In genomic region chr9:107251756-107252322, GRCh38 we compare ENCODE assay signal across 11 cellular contexts. TPM values are rescaled to one million over a fixed set of nuclear protein-coding genes. Genes with fewer than 3 reads are reported as not detected.
A peak's percentile ranks its signal among the peaks of the same experiment; 100 is the strongest.
DNase-seq lines count a peak whose midpoint lies in the region; ATAC-seq and TF ChIP-seq lines count a peak whose summit lies in the region.
"Had no signal": no experiment of that assay in that cellular context is flagged by ENCODE, and none has a peak within 500 bp of the region (broad histone marks: within the 10 kb centered on the region; RNA-seq: fewer than 3 reads in every experiment).

No MANE protein-coding gene starts in this region.

- no peak for TF ChIP-seq POLR2A in ovary (IDR thresholded peaks at IDR 0.05)

- H2AFZ ChIP-seq in fibroblast of lung (ENCODE audit: low read length): no peak overlapping the region

- no peaks in the 10 kb centered on the region for H3K79me2 ChIP-seq in fibroblast of lung (ENCODE audit: control insufficient read depth, insufficient read depth, low read length)

- H3K27ac ChIP-seq in fibroblast of lung (ENCODE audit: insufficient read depth, low read length) (peak overlapping the region; percentile 77), ovary (no peak overlapping the region)

- H3K4me1 ChIP-seq in fibroblast of lung (ENCODE audit: control insufficient read depth, extremely low read depth, insufficient read depth, low read length): peaks cover 13% of the 10 kb centered on the region
- H3K4me1 ChIP-seq in ovary (ENCODE audit: insufficient read depth): peaks cover 5% of the 10 kb centered on the region

- H3K4me3 ChIP-seq in fibroblast of lung (replicated peaks in 1 of 4; ENCODE audit: control extremely low read depth in 1 of 4, insufficient read depth in 1 of 4, low read depth in 3 of 4, low read length in 4 of 4) (peak overlapping the region in 1 of 4 experiments; percentile 9), ovary (no peak overlapping the region)

- H3K4me2 ChIP-seq in fibroblast of lung (ENCODE audit: extremely low read depth, insufficient read depth, low read length): peak overlapping the region; percentile 81

- H3K36me3 Mint-ChIP-seq in activated naive CD4-positive, alpha-beta T cell treated with anti-CD3 and anti-CD28 coated beads, Interleukin-2, amount 50 U/mL, for 72 hours: no peaks in the 10 kb centered on the region

- 1 to 9% (median 3%) methylated on average over 4 of the region's 4 CpGs for WGBS in ovary, 3 donors

- H4K20me1 ChIP-seq in fibroblast of lung (ENCODE audit: control insufficient read depth, extremely low read depth, insufficient read depth, low read length): no peaks in the 10 kb centered on the region

- peak overlapping the region in 1 of 2 donors; percentile 37 for H3K27ac Mint-ChIP-seq in activated naive CD4-positive, alpha-beta T cell treated with anti-CD3 and anti-CD28 coated beads, Interleukin-2, amount 50 U/mL, for 72 hours
- H3K27ac Mint-ChIP-seq: dendritic cell treated with granulocyte-macrophage colony-stimulating factor and Interleukin-4, amounts not matched to agents 40 ng/mL and 50 ng/mL, for 4 days had no signal

- H3K9ac ChIP-seq in fibroblast of lung (ENCODE audit: insufficient read depth, low read length): no peak overlapping the region

- H3K9me3 Mint-ChIP-seq in activated naive CD4-positive, alpha-beta T cell treated with anti-CD3 and anti-CD28 coated beads, Interleukin-2, amount 50 U/mL, for 72 hours: peaks cover 0 to 4% of the 10 kb centered on the region in 2 donors
- H3K9me3 Mint-ChIP-seq: dendritic cell treated with granulocyte-macrophage colony-stimulating factor and Interleukin-4, amounts not matched to agents 40 ng/mL and 50 ng/mL, for 4 days had no signal

- H3K27me3 ChIP-seq in fibroblast of lung (ENCODE audit: control insufficient read depth, insufficient read depth, low read length) (no peaks in the 10 kb centered on the region), ovary (no peaks in the 10 kb centered on the region)

- ATAC-seq in GM19395 (IDR thresholded peaks at IDR 0.05; ENCODE audit: unreplicated experiment): no peak
- ATAC-seq in activated naive CD4-positive, alpha-beta T cell treated with anti-CD3 and anti-CD28 coated beads, Interleukin-2, amount 50 U/mL, for 72 hours: no peak

- DNase-seq in COLO829 (ENCODE audit: low spot score) (peak; percentile 12), NCI-H345 treated with DMSO at 0.1 percent for 48 hours (lab: John Stamatoyannopoulos, UW; ENCODE audit: unreplicated experiment) (peak; percentile 60), fibroblast of lung (ENCODE audit: low read depth in 2 of 2) (peak; percentile 76 to 94), ovary (peak; percentile 30 to 77 (median 62)), putamen (ENCODE audit: low spot score) (no peak)
- no peak for DNase-seq in activated naive CD4-positive, alpha-beta T cell treated with anti-CD3 and anti-CD28 coated beads, Interleukin-2, amount 50 U/mL, for 72 hours (ENCODE audit: low spot score in 2 of 2)
- no peak for DNase-seq in activated CD4-positive, alpha-beta T cell treated with anti-CD3 and anti-CD28 coated beads, Interleukin-2, amount 50 U/mL, for 4 hours
- DNase-seq: kidney, NCI-H146 had no signal

- TF ChIP-seq CTCF in fibroblast of lung (conservative IDR thresholded peaks at IDR 0.05 in 1 of 2, IDR thresholded peaks at IDR 0.05 in 1 of 2; ENCODE audit: low read depth in 1 of 2, low read length in 2 of 2) (no peak), ovary (IDR thresholded peaks at IDR 0.05) (no peak)

- H3K36me3 ChIP-seq in fibroblast of lung (ENCODE audit: control insufficient read depth, insufficient read depth, low read length) (no peaks in the 10 kb centered on the region), ovary (no peaks in the 10 kb centered on the region)

- intact Hi-C loops in ovary (cut with DNase I): no loop called here

- H3K9me3 ChIP-seq in fibroblast of lung (ENCODE audit: control insufficient read depth, insufficient read depth, low read depth, low read length) (no peaks in the 10 kb centered on the region), ovary (no peaks in the 10 kb centered on the region)

- TF ChIP-seq EP300 in ovary (IDR thresholded peaks at IDR 0.05): no peak

RNA-seq across cellular contexts. Expression of gene RAD23B, which starts 31.2 kb away (rescaled TPM):
- 101 and 156 TPM in 2 replicates for total RNA-seq in fibroblast of lung
- polyA plus RNA-seq in fibroblast of lung: 356 and 607 TPM in 2 replicates
- 168 and 353 TPM in 2 replicates for polyA plus RNA-seq in fibroblast of lung (2012)
- 115 and 121 TPM in 2 replicates for polyA minus RNA-seq in fibroblast of lung (ENCODE audit: low replicate concordance)
- total RNA-seq in ovary: 100 to 1,000 TPM in 1 of 7 donors, 10 to 100 TPM in 6; 48.9 to 101 (median 89.5) TPM
- polyA plus RNA-seq in ovary: 10 to 100 TPM; 42.8 to 80.1 TPM
- total RNA-seq in activated naive CD4-positive, alpha-beta T cell treated with anti-CD3 and anti-CD28 coated beads, Interleukin-2, amount 50 U/mL, for 72 hours: 100 to 1,000 TPM in 1 of 2 donors, 10 to 100 TPM in 1; 87.3 to 115 TPM

Comparison
In these comparisons a context has a peak if more than half of its experiments do, and no peak if none do; other contexts are left out.
1. DNase-seq: peak in COLO829 (single experiment), NCI-H345 treated with DMSO at 0.1 percent for 48 hours (single experiment), fibroblast of lung (2 of 2) and ovary (5 of 5); none in activated naive CD4-positive, alpha-beta T cell treated with anti-CD3 and anti-CD28 coated beads, Interleukin-2, amount 50 U/mL, for 72 hours (0 of 2), activated CD4-positive, alpha-beta T cell treated with anti-CD3 and anti-CD28 coated beads, Interleukin-2, amount 50 U/mL, for 4 hours (0 of 2) and putamen (single experiment).